ENCODE assay signal across 25 cellular contexts in the genomic region with DNA sequence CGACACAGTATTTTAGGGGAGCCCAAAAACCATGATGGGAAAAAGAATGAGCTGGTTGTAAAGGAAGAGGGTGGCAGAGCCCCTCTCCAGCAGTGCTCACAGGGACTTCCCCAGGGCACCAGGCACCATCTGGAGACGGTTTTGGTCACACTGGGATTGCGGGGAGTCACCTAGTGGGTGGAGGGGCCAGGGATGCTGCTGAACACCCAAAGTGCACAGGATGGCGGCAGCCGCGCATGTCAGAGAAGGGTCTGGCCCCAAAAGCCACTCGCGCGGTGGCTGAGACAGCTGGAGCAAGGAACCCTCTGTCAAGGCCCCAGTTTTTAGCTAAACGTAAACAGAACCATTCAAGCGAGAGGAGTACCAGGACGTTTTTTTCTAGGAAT. TPM values are rescaled to one million over a fixed set of nuclear protein-coding genes. Genes with fewer than 3 reads are reported as not detected.
DNase-seq lines count a peak whose midpoint lies in the region; ATAC-seq, FAIRE-seq and TF ChIP-seq lines count a peak whose summit lies in the region.
"Had no signal": no experiment of that assay in that cellular context is flagged by ENCODE, and none has a peak within 500 bp of the region (broad histone marks: within the 10 kb centered on the region; RNA-seq: fewer than 3 reads in every experiment).

No MANE protein-coding gene starts in this region.

- CTCF ChIA-PET in A549 (lab: Yijun Ruan, JAX), result interaction anchor here (1.2 kb wide), 1 partner anchor 126 kb away, joined by 3 read pairs; no protein-coding TSS in a partner anchor

- no peaks in the 10 kb centered on the region for H3K9me3 ChIP-seq in A549
- no peaks in the 10 kb centered on the region for H3K9me3 ChIP-seq in tibial nerve
- no peaks in the 10 kb centered on the region for H3K9me3 ChIP-seq in right atrium auricular region
- H3K9me3 ChIP-seq: BLaER1 treated with 17β-estradiol and CSF1 and Interleukin-3, amounts not matched to agents 10 nM and 100 nM; MG63; Peyer's patch had no signal

- intact Hi-C loops in dendritic cell treated with granulocyte-macrophage colony-stimulating factor and Interleukin-4, amounts not matched to agents 40 ng/mL and 50 ng/mL, for 4 days (cut with micrococcal nuclease), result no loop called here

- TF ChIP-seq CTCF in A549 (IDR thresholded peaks at IDR 0.05), result no peak
- TF ChIP-seq CTCF in nephron progenitor cell (IDR thresholded peaks at IDR 0.05), result no peak
- TF ChIP-seq CTCF in tibial nerve (IDR thresholded peaks at IDR 0.05), result no peak
- no peak for TF ChIP-seq CTCF in right atrium auricular region (IDR thresholded peaks at IDR 0.05)

- TF ChIP-seq POLR2A in A549 (IDR thresholded peaks at IDR 0.05; ENCODE audit: low read length), result no peak
- no peak for TF ChIP-seq POLR2A in tibial nerve (IDR thresholded peaks at IDR 0.05)

- no peak overlapping the region for H3K4me3 ChIP-seq in A549
- no peak overlapping the region for H3K4me3 ChIP-seq in H7 (ENCODE audit: insufficient read depth, low read depth, low read length)
- H3K4me3 ChIP-seq in tibial nerve, result no peak overlapping the region
- no peak overlapping the region for H3K4me3 ChIP-seq in right atrium auricular region
- H3K4me3 ChIP-seq: BLaER1 treated with 17β-estradiol and CSF1 and Interleukin-3, amounts not matched to agents 10 nM and 100 nM; lung; MG63; Peyer's patch; skin epidermis had no signal

- H3K4me1 ChIP-seq in A549, result peaks cover 20% of the 10 kb centered on the region
- no peaks in the 10 kb centered on the region for H3K4me1 ChIP-seq in tibial nerve
- H3K4me1 ChIP-seq in right atrium auricular region, result peaks cover 0 to 7% of the 10 kb centered on the region in 2 donors
- H3K4me1 ChIP-seq: Peyer's patch had no signal

- H3K36me3 ChIP-seq in H7 (replicated peaks; ENCODE audit: control insufficient read depth, insufficient read depth, low read length) (peaks cover 33% of the 10 kb centered on the region), tibial nerve (peaks cover 2 to 100% (median 31%) of the 10 kb centered on the region in 3 donors), right atrium auricular region (peaks cover 81% of the 10 kb centered on the region)

- H3K27ac ChIP-seq in A549, result peak overlapping the region in 1 of 2 experiments; percentile 66; a peak in 2 of 6 replicates
- no peak overlapping the region for H3K27ac ChIP-seq in tibial nerve
- no peak overlapping the region for H3K27ac ChIP-seq in right atrium auricular region
- H3K27ac ChIP-seq: BLaER1 treated with 17β-estradiol and CSF1 and Interleukin-3, amounts not matched to agents 10 nM and 100 nM; Peyer's patch; skin epidermis had no signal

- TF ChIP-seq EP300 in A549 (IDR thresholded peaks at IDR 0.05), result no peak
- no peak for TF ChIP-seq EP300 in tibial nerve (IDR thresholded peaks at IDR 0.05)

- no peak for FAIRE-seq in A549 (lab: Jason Lieb, UNC)
- FAIRE-seq: TTC549 had no signal

- no peak for TF ChIP-seq RAD21 in A549 (conservative IDR thresholded peaks at IDR 0.05 in 1 of 2, IDR thresholded peaks at IDR 0.05 in 1 of 2)

- H3K4me1 Mint-ChIP-seq in dendritic cell treated with granulocyte-macrophage colony-stimulating factor and Interleukin-4, amounts not matched to agents 40 ng/mL and 50 ng/mL, for 4 days (ENCODE audit: low read depth), result peaks cover 53% of the 10 kb centered on the region
- no peaks in the 10 kb centered on the region for H3K4me1 Mint-ChIP-seq in nephron progenitor cell

- WGBS in A549 (ENCODE audit: missing lambda C conversion rate), result 92% methylated on average over 12 of the region's 12 CpGs
- WGBS in tibial nerve, 2 donors, result 89 to 92% methylated on average over 12 of the region's 12 CpGs

- ATAC-seq in A549 (no peak), HG03520 (IDR thresholded peaks at IDR 0.05; ENCODE audit: unreplicated experiment) (no peak)
- ATAC-seq: activated CD4-positive, alpha-beta T cell treated with anti-CD3 and anti-CD28 coated beads for 36 hours; activated T-cell treated with anti-CD3 and anti-CD28 coated beads, Interleukin-2, amount 50 U/mL, for 72 hours had no signal

- no peak overlapping the region for H3K4me3 Mint-ChIP-seq in dendritic cell treated with granulocyte-macrophage colony-stimulating factor and Interleukin-4, amounts not matched to agents 40 ng/mL and 50 ng/mL, for 4 days
- H3K4me3 Mint-ChIP-seq in nephron progenitor cell, result no peak overlapping the region
- H3K4me3 Mint-ChIP-seq: activated CD4-positive, alpha-beta T cell treated with anti-CD3 and anti-CD28 coated beads for 36 hours; activated naive CD4-positive, alpha-beta T cell treated with anti-CD3 and anti-CD28 coated beads, Interleukin-2, amount 10 ng/mL, durations not matched to agents 7 days and 5 days; activated T-cell treated with anti-CD3 and anti-CD28 coated beads, Interleukin-2, amount 50 U/mL, for 72 hours had no signal

- no peak for DNase-seq in A549 (ENCODE audit: low read depth in 1 of 2, low spot score in 1 of 2)
- peak; percentile 35 for DNase-seq in H7
- DNase-seq in nephron progenitor cell, result no peak
- no peak for DNase-seq in tibial nerve (ENCODE audit: low spot score in 2 of 2)
- DNase-seq in right atrium auricular region (ENCODE audit: low spot score), result no peak
- no peak for DNase-seq in SW 1271 (lab: John Stamatoyannopoulos, UW)
- DNase-seq: activated CD4-positive, alpha-beta T cell treated with anti-CD3 and anti-CD28 coated beads for 36 hours; activated naive CD4-positive, alpha-beta T cell treated with anti-CD3 and anti-CD28 coated beads, Interleukin-2, amount 10 ng/mL, durations not matched to agents 7 days and 5 days; activated T-cell treated with anti-CD3 and anti-CD28 coated beads, Interleukin-2, amount 50 U/mL, for 72 hours; dermis blood vessel endothelial cell; islet precursor cell; MG63; NCI-H1436 treated with DMSO at 0.1 percent for 48 hours; NCI-H524; Peyer's patch; T-helper 1 cell had no signal

- H3K27me3 Mint-ChIP-seq in dendritic cell treated with granulocyte-macrophage colony-stimulating factor and Interleukin-4, amounts not matched to agents 40 ng/mL and 50 ng/mL, for 4 days, result no peaks in the 10 kb centered on the region
- H3K27me3 Mint-ChIP-seq in nephron progenitor cell (ENCODE audit: low read depth, poor library complexity), result no peaks in the 10 kb centered on the region
- H3K27me3 Mint-ChIP-seq: activated CD4-positive, alpha-beta T cell treated with anti-CD3 and anti-CD28 coated beads for 36 hours; activated naive CD4-positive, alpha-beta T cell treated with anti-CD3 and anti-CD28 coated beads, Interleukin-2, amount 10 ng/mL, durations not matched to agents 7 days and 5 days had no signal

- peak overlapping the region; percentile 36 for H3K4me2 ChIP-seq in A549
- H3K4me2 ChIP-seq: BLaER1 treated with 17β-estradiol and CSF1 and Interleukin-3, amounts not matched to agents 10 nM and 100 nM had no signal

- POLR2A ChIA-PET in A549 (lab: Yijun Ruan, JAX), result no interaction called here

- no peaks in the 10 kb centered on the region for H3K9me3 Mint-ChIP-seq in dendritic cell treated with granulocyte-macrophage colony-stimulating factor and Interleukin-4, amounts not matched to agents 40 ng/mL and 50 ng/mL, for 4 days
- no peaks in the 10 kb centered on the region for H3K9me3 Mint-ChIP-seq in nephron progenitor cell
- H3K9me3 Mint-ChIP-seq: activated naive CD4-positive, alpha-beta T cell treated with anti-CD3 and anti-CD28 coated beads, Interleukin-2, amount 10 ng/mL, durations not matched to agents 7 days and 5 days; activated T-cell treated with anti-CD3 and anti-CD28 coated beads, Interleukin-2, amount 50 U/mL, for 72 hours had no signal

- H3K27ac Mint-ChIP-seq in dendritic cell treated with granulocyte-macrophage colony-stimulating factor and Interleukin-4, amounts not matched to agents 40 ng/mL and 50 ng/mL, for 4 days, result peak overlapping the region; percentile 61
- peak overlapping the region; percentile 64 for H3K27ac Mint-ChIP-seq in nephron progenitor cell

- H3K36me3 Mint-ChIP-seq in dendritic cell treated with granulocyte-macrophage colony-stimulating factor and Interleukin-4, amounts not matched to agents 40 ng/mL and 50 ng/mL, for 4 days (ENCODE audit: low read depth), result peaks cover 98% of the 10 kb centered on the region
- peaks cover 60% of the 10 kb centered on the region for H3K36me3 Mint-ChIP-seq in nephron progenitor cell (ENCODE audit: low read depth)

- H3K27me3 ChIP-seq in H7 (ENCODE audit: control insufficient read depth, insufficient read depth, low read length) (no peaks in the 10 kb centered on the region), tibial nerve (no peaks in the 10 kb centered on the region), right atrium auricular region (no peaks in the 10 kb centered on the region)
- H3K27me3 ChIP-seq: BLaER1 treated with 17β-estradiol and CSF1 and Interleukin-3, amounts not matched to agents 10 nM and 100 nM; MG63; Peyer's patch had no signal

RNA-seq across cellular contexts. Expression of a gene that starts 10.8 kb away (rescaled TPM):
- polyA plus RNA-seq in A549 (2011; rRNA removed), result 115 and 128 TPM in 2 replicates
- polyA plus RNA-seq in A549 (2012; cell fraction: cytosol; rRNA removed), result 153 and 175 TPM in 2 replicates
- polyA plus RNA-seq in A549 (2012; cell fraction: nucleus; rRNA removed), result 90.9 and 95.1 TPM in 2 replicates
- polyA plus RNA-seq in A549 (2017; fragmentation: RNase III; extraction: RNeasy Plus Mini Kit Qiagen cat#74134 plus additional on column Dnase treatment), result 154 to 158 TPM (median 156 TPM) in 3 replicates
- polyA minus RNA-seq in A549 (2011; rRNA and poly(A)+ RNA removed), result 67.3 and 74.5 TPM in 2 replicates
- 12.9 and 19.7 TPM in 2 replicates for total RNA-seq in H7 (2014; rRNA removed; shearing (Covaris generic))
- total RNA-seq in tibial nerve, result 100 to 1,000 TPM in 2 of 4 donors, 10 to 100 TPM in 2; 83.5 to 145 (median 105) TPM
- 100 to 1,000 TPM; 117 to 152 TPM for total RNA-seq in right atrium auricular region

RNA-seq across cellular contexts. Expression of a gene that starts 15.2 kb away (rescaled TPM):
- 69.6 and 74.0 TPM in 2 replicates for polyA plus RNA-seq in A549 (2011; rRNA removed)
- 73.5 and 75.1 TPM in 2 replicates for polyA plus RNA-seq in A549 (2012; cell fraction: cytosol; rRNA removed)
- 92.1 and 107 TPM in 2 replicates for polyA plus RNA-seq in A549 (2012; cell fraction: nucleus; rRNA removed)
- polyA plus RNA-seq in A549 (2017; fragmentation: RNase III; extraction: RNeasy Plus Mini Kit Qiagen cat#74134 plus additional on column Dnase treatment), result 54.8 to 58.8 TPM (median 58.7 TPM) in 3 replicates
- polyA minus RNA-seq in A549 (2011; rRNA and poly(A)+ RNA removed), result 65.3 and 66.1 TPM in 2 replicates
- total RNA-seq in H7 (2014; rRNA removed; shearing (Covaris generic)), result 36.8 and 39.8 TPM in 2 replicates
- 10 to 100 TPM; 54.2 to 72.9 (median 56.8) TPM for total RNA-seq in tibial nerve
- 10 to 100 TPM; 24.5 to 27.5 TPM for total RNA-seq in right atrium auricular region

RNA-seq across cellular contexts. Expression of a gene that starts 23.0 kb away (rescaled TPM):
- polyA plus RNA-seq in A549 (2011; rRNA removed), result 0.03 TPM in 1 of 2 replicates, not detected in the other
- polyA plus RNA-seq in A549 (2012; cell fraction: cytosol; rRNA removed), result 0.01 TPM in 1 of 2 replicates, not detected in the other
- polyA plus RNA-seq in A549 (2012; cell fraction: nucleus; rRNA removed), result 0.01 and 0.10 TPM in 2 replicates
- 0.03 TPM in 1 of 3 replicates, not detected in the others for polyA plus RNA-seq in A549 (2017; fragmentation: RNase III; extraction: RNeasy Plus Mini Kit Qiagen cat#74134 plus additional on column Dnase treatment)
- not detected in 2 replicates for polyA minus RNA-seq in A549 (2011; rRNA and poly(A)+ RNA removed)
- not detected in 2 replicates for total RNA-seq in H7 (2014; rRNA removed; shearing (Covaris generic))
- under 1 TPM in 3 of 4 donors, not detected in 1; 0.21 to 0.60 (median 0.59) TPM for total RNA-seq in tibial nerve
- total RNA-seq in right atrium auricular region, result under 1 TPM; 0.19 to 0.35 TPM
- total RNA-seq: activated CD4-positive, alpha-beta T cell treated with anti-CD3 and anti-CD28 coated beads for 36 hours; activated T-cell treated with anti-CD3 and anti-CD28 coated beads, Interleukin-2, amount 50 U/mL, for 72 hours; dermis blood vessel endothelial cell; glomerular endothelial cell; Peyer's patch; pulmonary artery endothelial cell had no signal
- polyA plus RNA-seq: aorta had no signal

RNA-seq across cellular contexts. Expression of a gene that starts 35.9 kb away (rescaled TPM):
- polyA plus RNA-seq in A549 (2011; rRNA removed) (69.1 and 84.9 TPM in 2 replicates), A549 (2017; fragmentation: RNase III; extraction: RNeasy Plus Mini Kit Qiagen cat#74134 plus additional on column Dnase treatment) (100 to 127 TPM (median 108 TPM) in 3 replicates)
- polyA plus RNA-seq in A549 (2012; cell fraction: cytosol; rRNA removed), result 33.7 and 55.3 TPM in 2 replicates
- polyA plus RNA-seq in A549 (2012; cell fraction: nucleus; rRNA removed), result 9.3 and 14.0 TPM in 2 replicates
- polyA minus RNA-seq in A549 (2011; rRNA and poly(A)+ RNA removed), result 8.7 and 10.6 TPM in 2 replicates
- 14.3 and 16.4 TPM in 2 replicates for total RNA-seq in H7 (2014; rRNA removed; shearing (Covaris generic))
- total RNA-seq in tibial nerve (10 to 100 TPM; 15.1 to 35.2 (median 27.7) TPM), right atrium auricular region (10 to 100 TPM; 41.3 to 42.0 TPM)

RNA-seq across cellular contexts. Expression of a gene that starts 46.4 kb away (rescaled TPM):
- polyA plus RNA-seq in A549 (2011; rRNA removed), result 119 and 143 TPM in 2 replicates
- polyA plus RNA-seq in A549 (2012; cell fraction: cytosol; rRNA removed), result 33.5 and 34.3 TPM in 2 replicates
- polyA plus RNA-seq in A549 (2012; cell fraction: nucleus; rRNA removed), result 7.6 and 11.3 TPM in 2 replicates
- 84.1 to 88.8 TPM (median 85.6 TPM) in 3 replicates for polyA plus RNA-seq in A549 (2017; fragmentation: RNase III; extraction: RNeasy Plus Mini Kit Qiagen cat#74134 plus additional on column Dnase treatment)
- 80.2 and 123 TPM in 2 replicates for polyA minus RNA-seq in A549 (2011; rRNA and poly(A)+ RNA removed)
- total RNA-seq in H7 (2014; rRNA removed; shearing (Covaris generic)), result 29.5 and 36.3 TPM in 2 replicates
- total RNA-seq in tibial nerve, result 10 to 100 TPM; 19.2 to 34.5 (median 23.1) TPM
- total RNA-seq in right atrium auricular region, result 10 to 100 TPM; 34.6 to 35.2 TPM
